In genomic region chr17:78993241-78993956, GRCh38 we compare ENCODE assay signal across 1 cellular context.
TF ChIP-seq lines count a peak whose summit lies in the region.

No MANE protein-coding gene starts in this region.

TF ChIP-seq in H1, 55 proteins besides CTCF, POLR2A, EP300 and RAD21:
- TF ChIP-seq GABPA (IDR thresholded peaks at IDR 0.05; ENCODE audit: borderline replicate concordance, insufficient read depth, low read length) (peak; percentile 70; the same call in 1 of the 2 replicates), RBBP5 (IDR thresholded peaks at IDR 0.05; ENCODE audit: borderline replicate concordance, low read depth, low read length) (no peak)
